18 cellular contexts compared by ENCODE assay signal in the genomic region with DNA sequence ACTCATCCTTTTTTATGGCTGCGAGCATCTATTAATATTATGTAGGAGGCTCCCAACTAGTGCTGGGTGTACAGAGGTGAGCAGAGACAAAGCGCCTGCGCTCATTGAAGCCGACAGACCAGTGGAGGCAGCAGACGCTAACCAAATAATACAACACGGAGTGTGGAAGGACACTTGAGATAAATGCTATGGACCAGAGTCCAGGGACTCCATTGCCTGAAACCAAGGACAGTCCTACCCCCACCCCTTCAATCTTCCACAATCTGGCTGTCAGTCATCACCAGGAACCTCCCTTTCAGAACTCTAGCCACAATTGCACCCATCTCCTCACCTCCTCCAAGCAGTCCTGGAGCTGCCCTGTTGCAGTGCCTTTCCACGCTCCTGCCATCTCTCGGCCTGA. TPM values are rescaled to one million over a fixed set of nuclear protein-coding genes. Genes with fewer than 3 reads are reported as not detected.
DNase-seq lines count a peak whose midpoint lies in the region; ATAC-seq and TF ChIP-seq lines count a peak whose summit lies in the region.
"Had no signal": no experiment of that assay in that cellular context is flagged by ENCODE, and none has a peak within 500 bp of the region (broad histone marks: within the 10 kb centered on the region; RNA-seq: fewer than 3 reads in every experiment).

No MANE protein-coding gene starts in this region.

- no peak overlapping the region for H3K23ac ChIP-seq in mesendoderm (ENCODE audit: low read length)

- H3K4me1 Mint-ChIP-seq in T-helper 1 cell treated with Interleukin-12 subunit alpha and Interleukin-12 subunit beta and Interleukin-4 antibody, amounts not matched to agents 30 μg/mL and 1 μg/mL, for 36 hours (ENCODE audit: low read depth): peaks cover 56% of the 10 kb centered on the region
- peaks cover 61% of the 10 kb centered on the region for H3K4me1 Mint-ChIP-seq in CD8-positive, alpha-beta T cell (ENCODE audit: low read depth)
- H3K4me1 Mint-ChIP-seq in activated T-helper 1 cell treated with anti-CD3 and anti-CD28 coated beads, Interleukin-12 subunit alpha, Interleukin-12 subunit beta, Interleukin-2, Interleukin-4 antibody, amounts not matched to agents 30 ng/mL and 10 ng/mL and 1 ng/mL, durations not matched to agents 14 hours and 24 hours and 36 hours (ENCODE audit: low read depth): peaks cover 73% of the 10 kb centered on the region
- peaks cover 54 to 82% (median 66%) of the 10 kb centered on the region in 3 donors for H3K4me1 Mint-ChIP-seq in naive B cell

- peak overlapping the region; percentile 82 for H3K27ac Mint-ChIP-seq in T-helper 1 cell treated with Interleukin-12 subunit alpha and Interleukin-12 subunit beta and Interleukin-4 antibody, amounts not matched to agents 30 μg/mL and 1 μg/mL, for 36 hours
- H3K27ac Mint-ChIP-seq in CD8-positive, alpha-beta T cell: peak overlapping the region; percentile 85
- peak overlapping the region; percentile 80 for H3K27ac Mint-ChIP-seq in activated T-helper 1 cell treated with anti-CD3 and anti-CD28 coated beads, Interleukin-12 subunit alpha, Interleukin-12 subunit beta, Interleukin-2, Interleukin-4 antibody, amounts not matched to agents 30 ng/mL and 10 ng/mL and 1 ng/mL, durations not matched to agents 14 hours and 24 hours and 36 hours
- peak overlapping the region; percentile 44 to 98 (median 83) for H3K27ac Mint-ChIP-seq in naive B cell

- no peak for TF ChIP-seq CTCF in CD8-positive, alpha-beta T cell (IDR thresholded peaks at IDR 0.05)

- intact Hi-C loops in CD8-positive, alpha-beta T cell (cut with DNase I, micrococcal nuclease): loop anchor here in 1 of 2 experiments (5.0 kb wide), 1 partner anchor 227 kb away; no protein-coding TSS in a partner anchor
- intact Hi-C loops in activated T-helper 1 cell treated with anti-CD3 and anti-CD28 coated beads, Interleukin-12 subunit alpha, Interleukin-12 subunit beta, Interleukin-2, Interleukin-4 antibody, amounts not matched to agents 30 ng/mL and 10 ng/mL and 1 ng/mL, durations not matched to agents 14 hours and 24 hours and 36 hours (cut with micrococcal nuclease): no loop called here

- H3K9ac ChIP-seq in mesendoderm (ENCODE audit: low read length): no peak overlapping the region
- H3K9ac ChIP-seq: SK-N-SH had no signal

- H2BK120ac ChIP-seq in mesendoderm (ENCODE audit: low read depth, low read length): no peak overlapping the region

- no peak overlapping the region for H2BK5ac ChIP-seq in mesendoderm (ENCODE audit: low read length)

- H3K79me2 ChIP-seq in mesendoderm (ENCODE audit: control insufficient read depth, insufficient read depth, low read length): no peaks in the 10 kb centered on the region

- H3K27ac ChIP-seq in CD8-positive, alpha-beta T cell (ENCODE audit: low read depth, low read length): no peak overlapping the region
- H3K27ac ChIP-seq in mesendoderm (ENCODE audit: low read depth, low read length): no peak overlapping the region
- H3K27ac ChIP-seq: C4-2B, dorsolateral prefrontal cortex, lower lobe of right lung had no signal

- H3K4me3 ChIP-seq in CD8-positive, alpha-beta T cell (ENCODE audit: low read depth, low read length): no peak overlapping the region
- H3K4me3 ChIP-seq in mesendoderm (ENCODE audit: low read length): no peak overlapping the region
- H3K4me3 ChIP-seq: dorsolateral prefrontal cortex, lower lobe of right lung, transverse colon had no signal

- no peak overlapping the region for H3K4ac ChIP-seq in mesendoderm (ENCODE audit: low read depth, low read length)

- H2AK5ac ChIP-seq in mesendoderm (ENCODE audit: low read length): no peak overlapping the region

- no peaks in the 10 kb centered on the region for H3K79me1 ChIP-seq in mesendoderm (ENCODE audit: low read length)

- no peaks in the 10 kb centered on the region for H3K9me3 ChIP-seq in CD8-positive, alpha-beta T cell (ENCODE audit: low read length)
- H3K9me3 ChIP-seq: lower lobe of right lung, SK-N-SH, transverse colon had no signal

- ATAC-seq in CD8-positive, alpha-beta T cell: no peak
- ATAC-seq in naive B cell (ENCODE audit: low read depth in 2 of 2): no peak

- H4K8ac ChIP-seq in mesendoderm (ENCODE audit: low read depth, low read length): no peak overlapping the region

- no peak overlapping the region for H3K56ac ChIP-seq in mesendoderm (ENCODE audit: low read length)

- H3K9me3 Mint-ChIP-seq in T-helper 1 cell treated with Interleukin-12 subunit alpha and Interleukin-12 subunit beta and Interleukin-4 antibody, amounts not matched to agents 30 μg/mL and 1 μg/mL, for 36 hours: no peaks in the 10 kb centered on the region
- H3K9me3 Mint-ChIP-seq in CD8-positive, alpha-beta T cell: no peaks in the 10 kb centered on the region
- H3K9me3 Mint-ChIP-seq in activated T-helper 1 cell treated with anti-CD3 and anti-CD28 coated beads, Interleukin-12 subunit alpha, Interleukin-12 subunit beta, Interleukin-2, Interleukin-4 antibody, amounts not matched to agents 30 ng/mL and 10 ng/mL and 1 ng/mL, durations not matched to agents 14 hours and 24 hours and 36 hours: no peaks in the 10 kb centered on the region
- H3K9me3 Mint-ChIP-seq in naive B cell: no peaks in the 10 kb centered on the region
- H3K9me3 Mint-ChIP-seq: nephron had no signal

- H3K4me1 ChIP-seq in CD8-positive, alpha-beta T cell (ENCODE audit: insufficient read depth, low read length): peaks cover 62% of the 10 kb centered on the region
- H3K4me1 ChIP-seq in mesendoderm (ENCODE audit: control insufficient read depth, low read depth, low read length): no peaks in the 10 kb centered on the region
- H3K4me1 ChIP-seq: lower lobe of right lung had no signal

- CTCF ChIA-PET in CD8-positive, alpha-beta T cell (lab: Charles Lee): interaction anchor here (0.7 to 0.9 kb wide), 2 partner anchors 19 to 253 kb away, joined by 3 read pairs; no protein-coding TSS in a partner anchor

- no peak overlapping the region for H2BK15ac ChIP-seq in mesendoderm (replicated peaks; ENCODE audit: low read depth)

- POLR2A ChIA-PET in CD8-positive, alpha-beta T cell (lab: Charles Lee): interaction anchor here (0.9 to 1.7 kb wide), 4 partner anchors 13 to 122 kb away, joined by 3 to 6 read pairs (median 4); partner anchors contain the start of gene MCF2L2

- no peaks in the 10 kb centered on the region for H3K27me3 Mint-ChIP-seq in T-helper 1 cell treated with Interleukin-12 subunit alpha and Interleukin-12 subunit beta and Interleukin-4 antibody, amounts not matched to agents 30 μg/mL and 1 μg/mL, for 36 hours (ENCODE audit: low read depth)
- no peaks in the 10 kb centered on the region for H3K27me3 Mint-ChIP-seq in CD8-positive, alpha-beta T cell (ENCODE audit: low read depth)
- H3K27me3 Mint-ChIP-seq in activated T-helper 1 cell treated with anti-CD3 and anti-CD28 coated beads, Interleukin-12 subunit alpha, Interleukin-12 subunit beta, Interleukin-2, Interleukin-4 antibody, amounts not matched to agents 30 ng/mL and 10 ng/mL and 1 ng/mL, durations not matched to agents 14 hours and 24 hours and 36 hours (ENCODE audit: insufficient read depth): no peaks in the 10 kb centered on the region
- H3K27me3 Mint-ChIP-seq in naive B cell: no peaks in the 10 kb centered on the region

- H3K27me3 ChIP-seq in CD8-positive, alpha-beta T cell (ENCODE audit: insufficient read depth, low read length): no peaks in the 10 kb centered on the region
- H3K27me3 ChIP-seq in mesendoderm (ENCODE audit: insufficient read depth, low read length, poor library complexity): no peaks in the 10 kb centered on the region
- H3K27me3 ChIP-seq: transverse colon had no signal

- no CpG with 5 or more reads among the region's 8 CpGs for WGBS in mesendoderm (ENCODE audit: extremely low coverage, insufficient coverage, low lambda C conversion rate)

- peaks cover 33% of the 10 kb centered on the region for H3K36me3 Mint-ChIP-seq in T-helper 1 cell treated with Interleukin-12 subunit alpha and Interleukin-12 subunit beta and Interleukin-4 antibody, amounts not matched to agents 30 μg/mL and 1 μg/mL, for 36 hours (ENCODE audit: low read depth)
- H3K36me3 Mint-ChIP-seq in CD8-positive, alpha-beta T cell: peaks cover 40% of the 10 kb centered on the region
- peaks cover 34% of the 10 kb centered on the region for H3K36me3 Mint-ChIP-seq in activated T-helper 1 cell treated with anti-CD3 and anti-CD28 coated beads, Interleukin-12 subunit alpha, Interleukin-12 subunit beta, Interleukin-2, Interleukin-4 antibody, amounts not matched to agents 30 ng/mL and 10 ng/mL and 1 ng/mL, durations not matched to agents 14 hours and 24 hours and 36 hours (ENCODE audit: low read depth)
- H3K36me3 Mint-ChIP-seq in naive B cell: peaks cover 11 to 14% of the 10 kb centered on the region in 2 donors

- H3K4me2 ChIP-seq in mesendoderm (ENCODE audit: low read length): no peak overlapping the region
- H3K4me2 ChIP-seq: SK-N-SH had no signal

- DNase-seq in T-helper 1 cell (no peak), naive B cell (no peak), mesendoderm (no peak), superior temporal gyrus (ENCODE audit: extremely low spot score) (no peak), NCI-H2029 (lab: John Stamatoyannopoulos, UW) (no peak)
- no peak for DNase-seq in CD8-positive, alpha-beta T cell
- DNase-seq in activated T-helper 1 cell treated with anti-CD3 and anti-CD28 coated beads, Interleukin-12 subunit alpha, Interleukin-12 subunit beta, Interleukin-2, Interleukin-4 antibody, amounts not matched to agents 30 ng/mL and 10 ng/mL and 1 ng/mL, durations not matched to agents 14 hours and 24 hours and 36 hours (ENCODE audit: low spot score): no peak
- DNase-seq: 8988T, dorsolateral prefrontal cortex, HCEC 1CT, lower lobe of right lung, NCI-H1436, SK-N-SH had no signal

- H3K18ac ChIP-seq in mesendoderm (ENCODE audit: low read length): no peak overlapping the region

- no peaks in the 10 kb centered on the region for H3K36me3 ChIP-seq in CD8-positive, alpha-beta T cell (ENCODE audit: insufficient read depth, low read length)
- no peaks in the 10 kb centered on the region for H3K36me3 ChIP-seq in mesendoderm (ENCODE audit: control insufficient read depth, insufficient read depth, low read length)
- H3K36me3 ChIP-seq: lower lobe of right lung, transverse colon had no signal

- H4K5ac ChIP-seq in mesendoderm (ENCODE audit: low read length): no peak overlapping the region

- peak overlapping the region; percentile 53 for H3K4me3 Mint-ChIP-seq in T-helper 1 cell treated with Interleukin-12 subunit alpha and Interleukin-12 subunit beta and Interleukin-4 antibody, amounts not matched to agents 30 μg/mL and 1 μg/mL, for 36 hours
- peak overlapping the region; percentile 20 for H3K4me3 Mint-ChIP-seq in CD8-positive, alpha-beta T cell
- peak overlapping the region; percentile 69 for H3K4me3 Mint-ChIP-seq in activated T-helper 1 cell treated with anti-CD3 and anti-CD28 coated beads, Interleukin-12 subunit alpha, Interleukin-12 subunit beta, Interleukin-2, Interleukin-4 antibody, amounts not matched to agents 30 ng/mL and 10 ng/mL and 1 ng/mL, durations not matched to agents 14 hours and 24 hours and 36 hours
- peak overlapping the region in 1 of 8 donors; percentile 64 for H3K4me3 Mint-ChIP-seq in naive B cell
- H3K4me3 Mint-ChIP-seq: nephron had no signal

RNA-seq across cellular contexts. Expression of gene KLHL6, which starts 41.5 kb away (rescaled TPM):
- total RNA-seq in CD8-positive, alpha-beta T cell: 10 to 100 TPM; 27.7 to 29.7 TPM
- total RNA-seq in activated T-helper 1 cell treated with anti-CD3 and anti-CD28 coated beads, Interleukin-12 subunit alpha, Interleukin-12 subunit beta, Interleukin-2, Interleukin-4 antibody, amounts not matched to agents 30 ng/mL and 10 ng/mL and 1 ng/mL, durations not matched to agents 14 hours and 24 hours and 36 hours: 38.6 and 40.6 TPM in 2 replicates
- 10 to 100 TPM in 5 of 6 donors, 1 to 10 TPM in 1; 5.0 to 22.1 (median 12.7) TPM for polyA plus RNA-seq in naive B cell (ENCODE audit: low read depth in 6 of 6)
- 0.08 TPM for polyA plus RNA-seq in mesendoderm (2013, experiment 1 of 2)
- 0.06 TPM for polyA plus RNA-seq in mesendoderm (2013, experiment 2 of 2)
- total RNA-seq: Daoy had no signal
- polyA plus RNA-seq: SK-N-SH had no signal
